8 cellular contexts compared by ENCODE assay signal in the genomic region with DNA sequence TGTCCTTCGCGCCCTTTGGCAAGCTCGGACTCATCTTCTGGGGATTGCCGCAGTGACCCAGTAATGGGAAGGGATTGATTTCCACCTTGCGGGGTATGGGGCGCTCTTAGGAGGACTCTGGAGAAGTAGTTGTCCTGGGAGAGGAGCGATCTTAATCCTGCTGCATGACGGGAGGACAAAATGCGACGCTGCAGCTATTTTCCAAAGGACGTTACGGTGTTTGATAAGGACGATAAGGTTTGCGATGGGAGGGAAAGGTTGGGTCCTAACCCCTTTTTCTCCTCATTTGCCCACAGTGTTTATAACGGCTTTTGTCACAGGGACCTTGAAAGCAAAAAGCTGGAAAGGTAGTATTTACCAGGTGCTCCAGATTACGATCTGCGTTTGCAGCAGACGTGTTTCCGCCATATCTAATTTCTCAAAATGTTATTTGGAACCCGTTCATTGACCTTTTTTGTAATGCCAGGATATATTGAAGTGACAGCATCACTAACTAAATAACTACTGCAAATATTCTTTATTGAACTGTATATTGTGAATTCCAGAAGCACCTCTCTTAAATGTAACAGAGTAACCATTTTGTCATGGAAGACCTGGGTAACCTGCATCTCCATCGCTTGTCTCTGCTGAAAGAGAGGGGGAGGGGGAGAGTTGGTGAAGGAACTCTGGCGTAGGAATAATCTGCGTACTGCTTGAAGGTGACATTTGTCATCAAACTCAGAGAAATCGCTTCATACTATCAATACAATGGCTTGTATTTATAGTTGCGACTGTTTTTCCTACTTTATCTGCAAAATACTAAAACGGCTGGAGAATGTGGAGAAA. TPM values are rescaled to one million over a fixed set of nuclear protein-coding genes. Genes with fewer than 3 reads are reported as not detected.
DNase-seq lines count a peak whose midpoint lies in the region; ATAC-seq and TF ChIP-seq lines count a peak whose summit lies in the region.

No MANE protein-coding gene starts in this region.

- H3K27ac ChIP-seq in mammary epithelial cell (ENCODE audit: insufficient read depth, low read depth, low read length), result peak overlapping the region; percentile 50
- H3K27ac ChIP-seq in thoracic aorta, result peak overlapping the region; percentile 85 to 92

- no peak for TF ChIP-seq CTCF in mammary epithelial cell (conservative IDR thresholded peaks at IDR 0.05 in 1 of 2, IDR thresholded peaks at IDR 0.05 in 1 of 2; ENCODE audit: extremely low read depth in 1 of 2, insufficient read depth in 1 of 2, low read depth in 1 of 2, low read length in 2 of 2)
- TF ChIP-seq CTCF in thoracic aorta (IDR thresholded peaks at IDR 0.05), result no peak

- H3K27me3 ChIP-seq in mammary epithelial cell (ENCODE audit: insufficient read depth, low read length) (no peaks in the 10 kb centered on the region), thoracic aorta (replicated peaks; ENCODE audit: insufficient read depth) (no peaks in the 10 kb centered on the region)

- DNase-seq in NCI-H2029 treated with DMSO at 0.1 percent for 48 hours (lab: John Stamatoyannopoulos, UW) (peak; percentile 8), mammary epithelial cell (no peak), left lobe of liver (ENCODE audit: low spot score) (no peak), thoracic aorta (ENCODE audit: low spot score) (no peak)
- no peak for DNase-seq in stimulated activated CD4-positive, alpha-beta T cell treated with anti-CD3 and anti-CD28 coated beads, Interleukin-4, amount 100 ng/mL, for 1 hour

- H2AFZ ChIP-seq in mammary epithelial cell (ENCODE audit: low read depth, low read length), result peak overlapping the region; percentile 87

- WGBS in mammary epithelial cell (ENCODE audit: low coverage, missing lambda C conversion rate), result 6% methylated on average over 26 of the region's 26 CpGs

- H4K20me1 ChIP-seq in mammary epithelial cell (ENCODE audit: insufficient read depth, low read length), result no peaks in the 10 kb centered on the region

- H3K36me3 ChIP-seq in ES-I3 (ENCODE audit: insufficient read depth, low read length), result peaks cover 3% of the 10 kb centered on the region; the same call in 1 of the 2 replicates
- no peaks in the 10 kb centered on the region for H3K36me3 ChIP-seq in mammary epithelial cell (ENCODE audit: insufficient read depth, low read length)
- no peaks in the 10 kb centered on the region for H3K36me3 ChIP-seq in thoracic aorta

- H3K4me3 ChIP-seq in mammary epithelial cell (replicated peaks in 1 of 3; ENCODE audit: insufficient read depth in 1 of 3, low read depth in 2 of 3, low read length in 3 of 3) (peak overlapping the region; percentile 67 to 91 (median 88)), thoracic aorta (peak overlapping the region; percentile 90)

- peak overlapping the region; percentile 84 for H3K9ac ChIP-seq in ES-I3 (ENCODE audit: low read depth, low read length)
- H3K9ac ChIP-seq in mammary epithelial cell (ENCODE audit: insufficient read depth, low read length), result peak overlapping the region; percentile 77

- H3K4me1 ChIP-seq in ES-I3 (ENCODE audit: insufficient read depth, low read length) (peaks cover 11% of the 10 kb centered on the region; the same call in 1 of the 2 replicates), mammary epithelial cell (ENCODE audit: insufficient read depth, low read length) (peaks cover 16% of the 10 kb centered on the region), thoracic aorta (ENCODE audit: control insufficient read depth in 1 of 2, low read depth in 2 of 2) (peaks cover 23 to 35% of the 10 kb centered on the region in 2 donors)

- peaks cover 73% of the 10 kb centered on the region for H3K79me2 ChIP-seq in mammary epithelial cell (ENCODE audit: insufficient read depth, low read length)

- intact Hi-C loops in mammary epithelial cell (cut with micrococcal nuclease), result loop anchor here (2.0 to 5.0 kb wide), 2 partner anchors 25 to 278 kb away; no protein-coding TSS in a partner anchor

- CTCF ChIA-PET in mammary epithelial cell (lab: Charles Lee; ENCODE audit: low non-redundant PET), result interaction anchor here (0.5 kb wide), 1 partner anchor 1555 kb away, joined by 4 read pairs; no protein-coding TSS in a partner anchor

- in situ Hi-C loops in mammary epithelial cell (cut with MboI; ENCODE audit: low sequenced_read_pairs in 2 of 2), result no loop called here

- TSS peak; percentile 62 for BruUV-seq in mammary epithelial cell (replicated peaks; lab: Mats Ljungman, UMichigan)

- H3K9me3 ChIP-seq in ES-I3 (ENCODE audit: control insufficient read depth, insufficient read depth, low read length) (no peaks in the 10 kb centered on the region), mammary epithelial cell (replicated peaks; ENCODE audit: insufficient read depth, low read length) (no peaks in the 10 kb centered on the region), thoracic aorta (no peaks in the 10 kb centered on the region)

- H3K4me2 ChIP-seq in mammary epithelial cell (ENCODE audit: insufficient read depth, low read depth, low read length), result peak overlapping the region; percentile 84

- ATAC-seq in GM21619 (IDR thresholded peaks at IDR 0.05; ENCODE audit: unreplicated experiment) (peak; percentile 10), left lobe of liver (peak; percentile 31), thoracic aorta (ENCODE audit: insufficient number of reproducible peaks, low FRiP score, low read depth) (no peak), GM21423 (IDR thresholded peaks at IDR 0.05; ENCODE audit: unreplicated experiment) (no peak)

- dilution Hi-C loops in mammary epithelial cell (cut with HindIII; ENCODE audit: low sequenced_read_pairs), result no loop called here

RNA-seq across cellular contexts. Expression of a gene that starts 0.6 kb away (rescaled TPM):
- total RNA-seq in mammary epithelial cell (100 to 1,000 TPM; 112 to 133 TPM), left lobe of liver (112 TPM), thoracic aorta (100 to 1,000 TPM in 1 of 2 donors, 10 to 100 TPM in 1; 66.1 to 103 TPM)
- 277 TPM for polyA plus RNA-seq in mammary epithelial cell
- polyA minus RNA-seq in mammary epithelial cell, result 99.1 TPM

RNA-seq across cellular contexts. Expression of a gene that starts 1.1 kb away (rescaled TPM):
- 10 to 100 TPM in 1 of 2 donors, 1 to 10 TPM in 1; 5.4 to 11.0 TPM for total RNA-seq in mammary epithelial cell
- 1.8 TPM for polyA plus RNA-seq in mammary epithelial cell
- 2.8 TPM for polyA minus RNA-seq in mammary epithelial cell
- 3.8 TPM for total RNA-seq in left lobe of liver
- total RNA-seq in thoracic aorta, result 10 to 100 TPM; 13.7 to 16.2 TPM

Comparison
In these comparisons a context has a peak if more than half of its experiments do, and no peak if none do; other contexts are left out.
1. ATAC-seq: peak in GM21619 (single experiment) and left lobe of liver (single experiment); none in thoracic aorta (single experiment) and GM21423 (single experiment).